24 cellular contexts compared by ENCODE assay signal in the genomic region with DNA sequence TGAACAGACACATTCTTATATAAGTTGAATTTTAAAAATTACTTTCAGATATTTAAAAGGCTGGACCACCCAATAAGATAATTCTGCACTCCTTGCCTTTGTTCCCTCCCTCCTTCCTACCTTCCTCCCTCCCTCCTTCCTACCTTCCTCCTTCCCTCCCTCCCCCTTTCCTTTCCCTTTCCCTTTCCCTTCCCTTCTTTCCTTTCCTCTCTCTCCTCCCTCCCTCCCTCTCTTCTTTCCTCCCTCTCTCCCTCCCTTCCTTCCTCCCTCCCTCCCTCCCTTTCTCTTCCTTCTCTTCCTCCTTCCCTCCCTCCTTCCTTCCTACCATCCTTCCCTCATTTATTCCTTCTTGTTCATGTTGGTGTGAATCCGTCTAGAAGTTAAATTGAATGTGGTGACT.
A peak's percentile ranks its signal among the peaks of the same experiment; 100 is the strongest.
DNase-seq lines count a peak whose midpoint lies in the region; ATAC-seq, FAIRE-seq and TF ChIP-seq lines count a peak whose summit lies in the region.
"Had no signal": no experiment of that assay in that cellular context is flagged by ENCODE, and none has a peak within 500 bp of the region (broad histone marks: within the 10 kb centered on the region; RNA-seq: fewer than 3 reads in every experiment).

No MANE protein-coding gene starts in this region.

- H3K9me3 Mint-ChIP-seq in type B pancreatic cell = no peaks in the 10 kb centered on the region
- no peaks in the 10 kb centered on the region for H3K9me3 Mint-ChIP-seq in progenitor cell of endocrine pancreas (ENCODE audit: low read depth)
- H3K9me3 Mint-ChIP-seq: CD14-positive monocyte; CD4-positive, alpha-beta T cell; CD8-positive, alpha-beta memory T cell had no signal

- intact Hi-C loops in HepG2 (cut with micrococcal nuclease; ENCODE audit: unreplicated experiment) = no loop called here
- intact Hi-C loops in right lobe of liver (cut with DNase I) = no loop called here

- POLR2A ChIA-PET in HepG2 (lab: Yijun Ruan, JAX) = no interaction called here

- peak overlapping the region; percentile 28 for H3K27ac Mint-ChIP-seq in type B pancreatic cell
- H3K27ac Mint-ChIP-seq in progenitor cell of endocrine pancreas = no peak overlapping the region
- H3K27ac Mint-ChIP-seq: CD14-positive monocyte; CD4-positive, alpha-beta T cell had no signal

- no peaks in the 10 kb centered on the region for H4K20me1 ChIP-seq in HepG2 (ENCODE audit: insufficient read depth, low read length)
- H4K20me1 ChIP-seq: BLaER1 treated with 17β-estradiol and CSF1 and Interleukin-3, amounts not matched to agents 10 nM and 100 nM had no signal

- in situ Hi-C loops in HepG2 (cut with HindIII; ENCODE audit: extremely low pct_ligation_motif_present, low pct_unique_long_range_greater_than_20kb) = no loop called here

- DNase-seq in HepG2 (ENCODE audit: low spot score) = no peak
- DNase-seq in right lobe of liver = no peak
- DNase-seq in RWPE2 (ENCODE audit: low spot score) = no peak
- DNase-seq in type B pancreatic cell (ENCODE audit: extremely low spot score, unreplicated experiment) = no peak
- DNase-seq in progenitor cell of endocrine pancreas (ENCODE audit: low spot score, unreplicated experiment) = no peak
- DNase-seq in GM12892 (ENCODE audit: insufficient read length) = no peak
- DNase-seq: 8988T; ACHN; AML-193; BE2C; CD4-positive, alpha-beta T cell; CD8-positive, alpha-beta memory T cell; DMS53; DMS79 treated with DMSO at 0.1 percent for 48 hours; GF-D8; GM23248; H7; HCEC 1CT had no signal

- FAIRE-seq in HepG2 (lab: Jason Lieb, UNC) = no peak
- FAIRE-seq in GM12892 (lab: Jason Lieb, UNC) = no peak
- FAIRE-seq: A549, GM12891, GM19239, H1 had no signal

- no peak overlapping the region for H3K4me2 ChIP-seq in HepG2 (ENCODE audit: low read depth, low read length)
- H3K4me2 ChIP-seq: A549; BLaER1 treated with 17β-estradiol and CSF1 and Interleukin-3, amounts not matched to agents 10 nM and 100 nM had no signal

- H3K9me3 ChIP-seq in HepG2 (ENCODE audit: low read length) (no peaks in the 10 kb centered on the region), right lobe of liver (no peaks in the 10 kb centered on the region), RWPE2 (ENCODE audit: severe bottlenecking) (no peaks in the 10 kb centered on the region)
- H3K9me3 ChIP-seq: A549; BE2C; BLaER1 treated with 17β-estradiol and CSF1 and Interleukin-3, amounts not matched to agents 10 nM and 100 nM had no signal

- H3K4me1 Mint-ChIP-seq in type B pancreatic cell (ENCODE audit: unreplicated experiment) (no peaks in the 10 kb centered on the region), progenitor cell of endocrine pancreas (ENCODE audit: low read depth) (peaks cover 3% of the 10 kb centered on the region)
- H3K4me1 Mint-ChIP-seq: CD14-positive monocyte had no signal

- H3K4me3 Mint-ChIP-seq in type B pancreatic cell (no peak overlapping the region), progenitor cell of endocrine pancreas (ENCODE audit: low read depth) (no peak overlapping the region)
- H3K4me3 Mint-ChIP-seq: CD14-positive monocyte; CD4-positive, alpha-beta T cell; CD8-positive, alpha-beta memory T cell had no signal

- TF ChIP-seq EP300 in HepG2 (IDR thresholded peaks at IDR 0.05; ENCODE audit: low read depth in 2 of 2, low read length in 2 of 2) (no peak), HepG2 (CRISPR knock-in tag; IDR thresholded peaks at IDR 0.05; ENCODE audit: borderline replicate concordance) (no peak)

- H3K4me1 ChIP-seq in HepG2 (ENCODE audit: insufficient read depth, low read length) = no peaks in the 10 kb centered on the region
- H3K4me1 ChIP-seq in right lobe of liver = no peaks in the 10 kb centered on the region
- peaks cover 52% of the 10 kb centered on the region for H3K4me1 ChIP-seq in RWPE2 (ENCODE audit: insufficient read depth, poor library complexity, severe bottlenecking)
- H3K4me1 ChIP-seq: BE2C; BLaER1 treated with 17β-estradiol and CSF1 and Interleukin-3, amounts not matched to agents 10 nM and 100 nM had no signal

- H3K27me3 ChIP-seq in HepG2 (ENCODE audit: control insufficient read depth in 1 of 2, insufficient read depth in 2 of 2, low read length in 2 of 2) = no peaks in the 10 kb centered on the region
- H3K27me3 ChIP-seq in right lobe of liver = no peaks in the 10 kb centered on the region
- no peaks in the 10 kb centered on the region for H3K27me3 ChIP-seq in RWPE2 (ENCODE audit: insufficient read depth, poor library complexity, severe bottlenecking)
- H3K27me3 ChIP-seq: BE2C; BLaER1 treated with 17β-estradiol and CSF1 and Interleukin-3, amounts not matched to agents 10 nM and 100 nM had no signal

- WGBS in HepG2 (ENCODE audit: low lambda C conversion rate) = 0% methylated on average over 1 of the region's 1 CpG
- WGBS in right lobe of liver (ENCODE audit: insufficient coverage, low coverage, low lambda C conversion rate, missing lambda C conversion rate) = 65% methylated on average over 1 of the region's 1 CpG

- no peaks in the 10 kb centered on the region for H3K36me3 ChIP-seq in HepG2 (replicated peaks in 1 of 2; ENCODE audit: control insufficient read depth in 1 of 2, insufficient read depth in 2 of 2, low read length in 2 of 2)
- no peaks in the 10 kb centered on the region for H3K36me3 ChIP-seq in right lobe of liver
- no peaks in the 10 kb centered on the region for H3K36me3 ChIP-seq in RWPE2 (ENCODE audit: low read depth)
- H3K36me3 ChIP-seq: BE2C; BLaER1 treated with 17β-estradiol and CSF1 and Interleukin-3, amounts not matched to agents 10 nM and 100 nM had no signal

- H3K27me3 Mint-ChIP-seq in type B pancreatic cell = no peaks in the 10 kb centered on the region
- H3K27me3 Mint-ChIP-seq in progenitor cell of endocrine pancreas = no peaks in the 10 kb centered on the region
- H3K27me3 Mint-ChIP-seq: CD4-positive, alpha-beta T cell had no signal

- no peak overlapping the region for H3K4me3 ChIP-seq in HepG2 (replicated peaks in 1 of 3; ENCODE audit: insufficient read depth in 1 of 3, low read depth in 2 of 3, low read length in 3 of 3)
- no peak overlapping the region for H3K4me3 ChIP-seq in right lobe of liver
- no peak overlapping the region for H3K4me3 ChIP-seq in RWPE2 (ENCODE audit: severe bottlenecking)
- H3K4me3 ChIP-seq: A549; BLaER1 treated with 17β-estradiol and CSF1 and Interleukin-3, amounts not matched to agents 10 nM and 100 nM; GM23248 had no signal

- no peaks in the 10 kb centered on the region for H3K36me3 Mint-ChIP-seq in type B pancreatic cell
- no peaks in the 10 kb centered on the region for H3K36me3 Mint-ChIP-seq in progenitor cell of endocrine pancreas (ENCODE audit: insufficient read depth)
- H3K36me3 Mint-ChIP-seq: CD14-positive monocyte had no signal

- no peak overlapping the region for H2AFZ ChIP-seq in HepG2 (ENCODE audit: low read length)
- H2AFZ ChIP-seq: GM23248 had no signal

- CTCF ChIA-PET in HepG2 (lab: Yijun Ruan, JAX; ENCODE audit: low intra/inter-chr PET ratio, low total read pairs) = no interaction called here

- no peak overlapping the region for H3K27ac ChIP-seq in HepG2 (ENCODE audit: extremely low read length, insufficient read depth, low read length)
- H3K27ac ChIP-seq in right lobe of liver = no peak overlapping the region
- H3K27ac ChIP-seq in RWPE2 (ENCODE audit: poor library complexity, severe bottlenecking) = peak overlapping the region; percentile 93
- H3K27ac ChIP-seq: A549; BLaER1 treated with 17β-estradiol and CSF1 and Interleukin-3, amounts not matched to agents 10 nM and 100 nM; GM23248 had no signal

- no peak for TF ChIP-seq RAD21 in HepG2 (CRISPR knock-in tag; IDR thresholded peaks at IDR 0.05)

- no peaks in the 10 kb centered on the region for H3K79me2 ChIP-seq in HepG2 (ENCODE audit: insufficient read depth, low read length)

- ATAC-seq in HepG2 = no peak
- ATAC-seq in right lobe of liver = no peak
- no peak for ATAC-seq in RWPE2 (ENCODE audit: low read depth)
- ATAC-seq: A549 had no signal

- BruUV-seq in HepG2 (replicated peaks; lab: Mats Ljungman, UMichigan) = no TSS peak

- H3K9ac ChIP-seq in HepG2 (ENCODE audit: insufficient read depth, low read depth, low read length) = no peak overlapping the region
- H3K9ac ChIP-seq: BLaER1 treated with 17β-estradiol and CSF1 and Interleukin-3, amounts not matched to agents 10 nM and 100 nM; GM23248 had no signal

- no peak for TF ChIP-seq CTCF in HepG2 (CRISPR knock-in tag; IDR thresholded peaks at IDR 0.05)
- no peak for TF ChIP-seq CTCF in right lobe of liver (IDR thresholded peaks at IDR 0.05)
- no peak for TF ChIP-seq CTCF in RWPE2 (IDR thresholded peaks at IDR 0.05; ENCODE audit: poor library complexity, severe bottlenecking)
- no peak for TF ChIP-seq CTCF in type B pancreatic cell (conservative IDR thresholded peaks at IDR 0.05)
- TF ChIP-seq CTCF in progenitor cell of endocrine pancreas (IDR thresholded peaks at IDR 0.05; ENCODE audit: unreplicated experiment) = no peak

- TF ChIP-seq POLR2A in HepG2 (IDR thresholded peaks at IDR 0.05; ENCODE audit: insufficient read depth in 1 of 2, low read depth in 2 of 2, low read length in 2 of 2) (no peak), right lobe of liver (IDR thresholded peaks at IDR 0.05) (no peak), GM12892 (IDR thresholded peaks at IDR 0.05; ENCODE audit: low read depth, low read length) (no peak)

TF ChIP-seq in HepG2, 621 proteins besides CTCF, POLR2A, EP300 and RAD21 (continues in another document):
- TF ChIP-seq ZNF816 (CRISPR knock-in tag; IDR thresholded peaks at IDR 0.05; ENCODE audit: borderline replicate concordance) = no peak
- no peak for TF ChIP-seq MNT (IDR thresholded peaks at IDR 0.05)
- TF ChIP-seq PCBP1 (IDR thresholded peaks at IDR 0.05; ENCODE audit: borderline replicate concordance, low read depth, low read length) = 0 out of 2 replicates have a peak, but pooled peaks have one; percentile 75
- TF ChIP-seq SAFB2 (CRISPR knock-in tag; IDR thresholded peaks at IDR 0.05; ENCODE audit: borderline replicate concordance, low read depth) = no peak
- peak; percentile 81 for TF ChIP-seq HNRNPK (IDR thresholded peaks at IDR 0.05; ENCODE audit: low read depth, low read length, poor library complexity, severe bottlenecking)
